11 cellular contexts compared by ENCODE assay signal in the genomic region with DNA sequence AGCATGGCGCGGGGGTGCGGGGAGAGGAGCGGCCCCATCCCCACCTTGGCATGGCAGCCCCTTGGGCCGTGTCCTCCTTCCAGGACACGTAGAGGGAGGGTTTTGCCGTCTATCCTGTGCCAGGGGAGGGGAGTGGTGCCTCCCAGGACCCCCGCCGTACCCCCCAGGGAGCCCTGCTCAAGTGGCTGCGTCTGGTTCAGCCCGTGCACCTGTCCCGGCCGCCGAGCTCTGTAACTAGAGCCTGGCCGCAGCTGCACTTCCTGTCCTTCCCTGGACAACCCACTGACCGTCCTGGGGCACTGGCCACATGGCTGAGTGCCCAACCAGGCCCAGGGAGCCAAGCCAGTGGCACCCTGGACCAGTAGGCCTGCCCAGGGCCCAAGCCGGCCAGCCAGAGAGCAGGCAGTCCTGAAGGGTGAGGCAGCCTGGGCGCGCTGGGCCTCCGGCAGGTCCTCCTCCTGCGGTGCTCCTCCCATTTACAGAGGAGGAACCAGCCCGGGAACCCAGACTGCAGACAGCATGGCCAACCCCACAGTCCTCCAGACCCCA. TPM values are rescaled to one million over a fixed set of nuclear protein-coding genes. Genes with fewer than 3 reads are reported as not detected.
DNase-seq lines count a peak whose midpoint lies in the region; ATAC-seq, FAIRE-seq and TF ChIP-seq lines count a peak whose summit lies in the region.
"Had no signal": no experiment of that assay in that cellular context is flagged by ENCODE, and none has a peak within 500 bp of the region (broad histone marks: within the 10 kb centered on the region; RNA-seq: fewer than 3 reads in every experiment).

No MANE protein-coding gene starts in this region.

- H3F3A ChIP-seq in SK-N-SH (replicated peaks; ENCODE audit: insufficient read depth) = peaks cover 3% of the 10 kb centered on the region

- POLR2A ChIA-PET in SK-N-SH (lab: Yijun Ruan, JAX) = interaction anchor here (1.1 kb wide), 1 partner anchor 29 kb away, joined by 3 read pairs; a partner anchor contains a TSS

- H3K9me3 ChIP-seq in SK-N-SH = no peaks in the 10 kb centered on the region
- H3K9me3 ChIP-seq in left ventricle myocardium inferior (replicated peaks) = no peaks in the 10 kb centered on the region
- H3K9me3 ChIP-seq in gastrocnemius medialis = no peaks in the 10 kb centered on the region
- H3K9me3 ChIP-seq: neutrophil had no signal

- no peak for FAIRE-seq in H54 (lab: Jason Lieb, UNC)

- DNase-seq in H54 (ENCODE audit: insufficient read length, low spot score) (peak; percentile 89), SK-N-SH (peak; percentile 79), left ventricle myocardium inferior (peak; percentile 43), gastrocnemius medialis (peak; percentile 75 to 94), GM19238 (ENCODE audit: insufficient read length, low spot score) (no peak), NOMO-1 (lab: John Stamatoyannopoulos, UW; ENCODE audit: unreplicated experiment in 2 of 2) (no peak), NCI-H1048 (lab: John Stamatoyannopoulos, UW) (no peak)
- no peak for DNase-seq in activated effector memory CD4-positive, alpha-beta T cell treated with anti-CD3 and anti-CD28 coated beads, Interleukin-2, amount 50 U/mL, for 16 hours
- DNase-seq: activated naive CD4-positive, alpha-beta T cell treated with anti-CD3 and anti-CD28 coated beads, Interleukin-2, amount 10 ng/mL, durations not matched to agents 7 days and 5 days had no signal

- 0 out of 4 replicates have a peak, but pooled peaks of 1 of the 2 experiments have one; percentile 25 for TF ChIP-seq EP300 in SK-N-SH (IDR thresholded peaks at IDR 0.05; ENCODE audit: borderline replicate concordance in 1 of 2, low read depth in 1 of 2, low read length in 1 of 2)

- H3K4me1 ChIP-seq in SK-N-SH (ENCODE audit: control insufficient read depth in 1 of 2, insufficient read depth in 2 of 2, low read depth in 1 of 2, low read length in 1 of 2) (peaks cover 29 to 84% of the 10 kb centered on the region in 2 experiments; a peak in 3 of 4 replicates), left ventricle myocardium inferior (peaks cover 96% of the 10 kb centered on the region), gastrocnemius medialis (peaks cover 63 to 67% of the 10 kb centered on the region in 2 donors)

- CTCF ChIA-PET in SK-N-SH (lab: Yijun Ruan, JAX) = interaction anchor here (1.1 to 5.5 kb wide), 3 partner anchors 10 to 57 kb away, joined by 3 to 43 read pairs (median 18); no protein-coding TSS in a partner anchor

- H2AFZ ChIP-seq in SK-N-SH (ENCODE audit: low read depth) = no peak overlapping the region

- 50% methylated on average over 9 of the region's 22 CpGs for WGBS in SK-N-SH (ENCODE audit: low lambda C conversion rate)

- intact Hi-C loops in left ventricle myocardium inferior (cut with micrococcal nuclease) = no loop called here
- intact Hi-C loops in gastrocnemius medialis (cut with DNase I; ENCODE audit: low total_unique reads) = no loop called here

- peaks cover 0 to 7% of the 10 kb centered on the region in 2 experiments for H3K36me3 ChIP-seq in SK-N-SH (replicated peaks in 1 of 2; ENCODE audit: control insufficient read depth in 1 of 2, insufficient read depth in 2 of 2, low read length in 1 of 2)
- peaks cover 8% of the 10 kb centered on the region for H3K36me3 ChIP-seq in left ventricle myocardium inferior
- no peaks in the 10 kb centered on the region for H3K36me3 ChIP-seq in gastrocnemius medialis
- H3K36me3 ChIP-seq: neutrophil had no signal

- H3K27me3 ChIP-seq in SK-N-SH (ENCODE audit: insufficient read depth) (no peaks in the 10 kb centered on the region), left ventricle myocardium inferior (ENCODE audit: low read depth) (no peaks in the 10 kb centered on the region), gastrocnemius medialis (no peaks in the 10 kb centered on the region)

- ATAC-seq in gastrocnemius medialis = peak; percentile 72 to 78
- ATAC-seq: T-helper 17 cell had no signal

- H3K4me2 ChIP-seq in SK-N-SH = no peak overlapping the region

- H4K20me1 ChIP-seq in SK-N-SH (ENCODE audit: insufficient read depth) = peaks cover 14% of the 10 kb centered on the region; the same call in 1 of the 2 replicates

- H3K27ac ChIP-seq in SK-N-SH (ENCODE audit: low read depth in 2 of 2, low read length in 1 of 2) (peak overlapping the region in 1 of 2 experiments; percentile 92; a peak in 2 of 4 replicates), left ventricle myocardium inferior (replicated peaks) (peak overlapping the region; percentile 98), gastrocnemius medialis (peak overlapping the region; percentile 82 to 88 (median 82))
- H3K27ac ChIP-seq: neutrophil had no signal

- H3K9ac ChIP-seq in SK-N-SH = no peak overlapping the region

- in situ Hi-C loops in gastrocnemius medialis (cut with MboI; ENCODE audit: low sequenced_read_pairs in 4 of 4) = no loop called here

- H3K4me3 ChIP-seq in SK-N-SH (ENCODE audit: low read depth in 2 of 2, low read length in 1 of 2) = no peak overlapping the region
- H3K4me3 ChIP-seq in left ventricle myocardium inferior = peak overlapping the region; percentile 53
- H3K4me3 ChIP-seq in gastrocnemius medialis = peak overlapping the region; percentile 32 to 40 (median 37)

- TF ChIP-seq CTCF in SK-N-SH (IDR thresholded peaks at IDR 0.05) (no peak), left ventricle myocardium inferior (IDR thresholded peaks at IDR 0.05; ENCODE audit: borderline replicate concordance) (no peak), gastrocnemius medialis (IDR thresholded peaks at IDR 0.05 in 4 of 5, conservative IDR thresholded peaks at IDR 0.05 in 1 of 5) (no peak)

- no peaks in the 10 kb centered on the region for H3K9me2 ChIP-seq in SK-N-SH

- TF ChIP-seq RAD21 in SK-N-SH (IDR thresholded peaks at IDR 0.05; ENCODE audit: low read length) = no peak

- H3K79me2 ChIP-seq in SK-N-SH (ENCODE audit: insufficient read depth) = peaks cover 18% of the 10 kb centered on the region

- TF ChIP-seq POLR2A in H54 (IDR thresholded peaks at IDR 0.05; ENCODE audit: low read depth, low read length) (no peak), gastrocnemius medialis (IDR thresholded peaks at IDR 0.05) (peak; percentile 34 to 56)

TF ChIP-seq in SK-N-SH, 30 proteins besides CTCF, POLR2A, EP300 and RAD21:
- TF ChIP-seq, protein P1, sequence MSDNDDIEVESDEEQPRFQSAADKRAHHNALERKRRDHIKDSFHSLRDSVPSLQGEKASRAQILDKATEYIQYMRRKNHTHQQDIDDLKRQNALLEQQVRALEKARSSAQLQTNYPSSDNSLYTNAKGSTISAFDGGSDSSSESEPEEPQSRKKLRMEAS (IDR thresholded peaks at IDR 0.05; ENCODE audit: low read depth) = no peak
- TF ChIP-seq MXI1 (IDR thresholded peaks at IDR 0.05; ENCODE audit: low read depth, low read length) (0 out of 2 replicates have a peak, but pooled peaks have one; percentile 28), POLR2AphosphoS5 (IDR thresholded peaks at IDR 0.05; ENCODE audit: low read depth, low read length) (no peak)

RNA-seq across cellular contexts. Expression of a gene that starts 8.9 kb away (rescaled TPM):
- polyA plus RNA-seq in SK-N-SH (2012; rRNA removed) = 16.1 and 27.2 TPM in 2 replicates
- polyA plus RNA-seq in SK-N-SH (2012; cell fraction: cytosol; rRNA removed) = 9.9 and 17.8 TPM in 2 replicates
- 127 and 252 TPM in 2 replicates for polyA plus RNA-seq in SK-N-SH (2012; cell fraction: nucleus; rRNA removed)
- 70.9 TPM for total RNA-seq in left ventricle myocardium inferior
- 10 to 100 TPM; 13.0 to 35.8 (median 22.7) TPM for total RNA-seq in gastrocnemius medialis

RNA-seq across cellular contexts. Expression of a gene that starts 28.7 kb away (rescaled TPM):
- 11,376 and 16,625 TPM in 2 replicates for polyA plus RNA-seq in SK-N-SH (2012; rRNA removed)
- polyA plus RNA-seq in SK-N-SH (2012; cell fraction: cytosol; rRNA removed) = 13,224 and 13,754 TPM in 2 replicates
- 2,698 and 3,651 TPM in 2 replicates for polyA plus RNA-seq in SK-N-SH (2012; cell fraction: nucleus; rRNA removed)
- total RNA-seq in left ventricle myocardium inferior (661 TPM), gastrocnemius medialis (1,000 to 10,000 TPM; 1,167 to 4,037 (median 2,295) TPM)

RNA-seq across cellular contexts. Expression of a gene that starts 48.8 kb away (rescaled TPM):
- 4.2 and 4.8 TPM in 2 replicates for polyA plus RNA-seq in SK-N-SH (2012; rRNA removed)
- 2.8 and 4.3 TPM in 2 replicates for polyA plus RNA-seq in SK-N-SH (2012; cell fraction: cytosol; rRNA removed)
- polyA plus RNA-seq in SK-N-SH (2012; cell fraction: nucleus; rRNA removed) = 6.6 and 7.6 TPM in 2 replicates
- total RNA-seq in left ventricle myocardium inferior (12.0 TPM), gastrocnemius medialis (1 to 10 TPM; 3.6 to 9.3 (median 4.2) TPM)

RNA-seq across cellular contexts. Expression of a gene that starts 55.4 kb away (rescaled TPM):
- 137 and 142 TPM in 2 replicates for polyA plus RNA-seq in SK-N-SH (2012; rRNA removed)
- 77.3 and 106 TPM in 2 replicates for polyA plus RNA-seq in SK-N-SH (2012; cell fraction: cytosol; rRNA removed)
- polyA plus RNA-seq in SK-N-SH (2012; cell fraction: nucleus; rRNA removed) = 122 and 167 TPM in 2 replicates
- 70.5 TPM for total RNA-seq in left ventricle myocardium inferior
- total RNA-seq in gastrocnemius medialis = 100 to 1,000 TPM; 389 to 644 (median 611) TPM

Comparison
In these comparisons a context has a peak if more than half of its experiments do, and no peak if none do; other contexts are left out.
1. DNase-seq: peak in H54 (single experiment), SK-N-SH (single experiment), left ventricle myocardium inferior (single experiment) and gastrocnemius medialis (2 of 2); none in GM19238 (single experiment), NOMO-1 (0 of 2), activated effector memory CD4-positive, alpha-beta T cell treated with anti-CD3 and anti-CD28 coated beads, Interleukin-2, amount 50 U/mL, for 16 hours (single experiment) and NCI-H1048 (single experiment).
2. H3K4me3 ChIP-seq: peak in left ventricle myocardium inferior (single experiment) and gastrocnemius medialis (4 of 4); none in SK-N-SH (0 of 2).